16 cellular contexts compared by ENCODE assay signal in genomic region chr6:119043783-119044182, GRCh38. TPM values are rescaled to one million over a fixed set of nuclear protein-coding genes. Genes with fewer than 3 reads are reported as not detected.
DNase-seq lines count a peak whose midpoint lies in the region; ATAC-seq and TF ChIP-seq lines count a peak whose summit lies in the region.
"Had no signal": no experiment of that assay in that cellular context is flagged by ENCODE, and none has a peak within 500 bp of the region (broad histone marks: within the 10 kb centered on the region; RNA-seq: fewer than 3 reads in every experiment).

No MANE protein-coding gene starts in this region.

- DNase-seq in ACHN (no peak), NCI-H1105 (lab: John Stamatoyannopoulos, UW) (no peak), natural killer cell (no peak)
- DNase-seq: caudate nucleus; DMS 273 treated with DMSO at 0.1 percent for 48 hours; effector CD4-positive, alpha-beta T cell; midbrain; NCI-H187 treated with DMSO at 0.1 percent for 48 hours; NCI-H510A; right cardiac atrium had no signal

- intact Hi-C loops in natural killer cell (cut with micrococcal nuclease), result no loop called here

- no peaks in the 10 kb centered on the region for H3K36me3 Mint-ChIP-seq in natural killer cell

- H3K27ac Mint-ChIP-seq in natural killer cell, result no peak overlapping the region
- H3K27ac Mint-ChIP-seq: T-helper 2 cell treated with Interferon-gamma antibody and Interleukin-4, amounts not matched to agents 5 μg/mL and 100 μg/mL, for 36 hours had no signal

- TF ChIP-seq CTCF in natural killer cell (IDR thresholded peaks at IDR 0.05), result no peak

- peaks cover 12 to 18% of the 10 kb centered on the region in 2 donors for H3K27me3 Mint-ChIP-seq in natural killer cell (ENCODE audit: low read depth in 2 of 2)

- in situ Hi-C loops in ACHN (cut with HindIII; ENCODE audit: low pct_ligation_motif_present, low pct_unique_long_range_greater_than_20kb, low sequenced_read_pairs), result no loop called here

- no peak overlapping the region for H3K4me3 Mint-ChIP-seq in natural killer cell
- H3K4me3 Mint-ChIP-seq: T-helper 2 cell treated with Interferon-gamma antibody and Interleukin-4, amounts not matched to agents 5 μg/mL and 100 μg/mL, for 36 hours had no signal

- no peaks in the 10 kb centered on the region for H3K4me1 Mint-ChIP-seq in natural killer cell

- H3K9me3 Mint-ChIP-seq in natural killer cell, result no peaks in the 10 kb centered on the region
- H3K9me3 Mint-ChIP-seq: T-helper 2 cell treated with Interferon-gamma antibody and Interleukin-4, amounts not matched to agents 5 μg/mL and 100 μg/mL, for 36 hours had no signal

- ATAC-seq in GM18858 (IDR thresholded peaks at IDR 0.05; ENCODE audit: unreplicated experiment), result peak; percentile 58
- peak; percentile 55 for ATAC-seq in GM19351 (IDR thresholded peaks at IDR 0.05; ENCODE audit: unreplicated experiment)
- ATAC-seq in GM21723 (IDR thresholded peaks at IDR 0.05; ENCODE audit: unreplicated experiment), result peak; percentile 70
- ATAC-seq in HG03565 (IDR thresholded peaks at IDR 0.05; ENCODE audit: unreplicated experiment), result peak; percentile 56
- ATAC-seq in natural killer cell, result no peak
- ATAC-seq: right cardiac atrium had no signal

RNA-seq across cellular contexts. Expression of gene FAM184A, which starts 34.7 kb away (rescaled TPM):
- under 1 TPM; 0.09 to 0.40 (median 0.20) TPM for total RNA-seq in natural killer cell
- total RNA-seq: OCI-LY7 had no signal

Comparison
In these comparisons a context has a peak if more than half of its experiments do, and no peak if none do; other contexts are left out.
1. ATAC-seq: peak in GM18858 (single experiment), GM19351 (single experiment), GM21723 (single experiment) and HG03565 (single experiment); none in natural killer cell (0 of 3).